Comparison of ENCODE assay signal across 8 cellular contexts in the genomic region with DNA sequence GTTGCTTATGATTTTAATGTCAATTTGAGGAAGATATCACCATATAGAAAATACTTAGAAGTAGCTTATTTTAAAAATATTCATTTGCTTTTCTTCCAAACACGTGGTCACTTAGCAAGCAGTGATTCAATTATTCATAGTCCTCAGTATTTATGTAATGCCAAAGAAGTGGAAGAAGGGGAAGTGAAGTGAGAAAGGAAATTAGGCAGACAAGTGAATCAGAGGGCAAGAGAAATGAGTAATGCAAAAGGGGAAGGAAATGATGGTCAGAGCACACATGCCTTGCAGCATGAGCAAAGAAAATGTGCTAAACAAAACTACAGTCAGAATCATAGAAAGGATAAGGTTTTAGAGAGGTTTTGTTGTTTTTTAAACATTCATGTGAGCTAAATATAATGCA. TPM values are rescaled to one million over a fixed set of nuclear protein-coding genes. Genes with fewer than 3 reads are reported as not detected.
A peak's percentile ranks its signal among the peaks of the same experiment; 100 is the strongest.
DNase-seq lines count a peak whose midpoint lies in the region; ATAC-seq and TF ChIP-seq lines count a peak whose summit lies in the region.

No MANE protein-coding gene starts in this region.

- peaks cover 13% of the 10 kb centered on the region for H3K4me1 ChIP-seq in fibroblast of lung (ENCODE audit: control insufficient read depth, extremely low read depth, insufficient read depth, low read length)

- H3K4me2 ChIP-seq in fibroblast of lung (ENCODE audit: extremely low read depth, insufficient read depth, low read length): peak overlapping the region; percentile 4

- ATAC-seq in GM18868 (IDR thresholded peaks at IDR 0.05; ENCODE audit: unreplicated experiment): peak; percentile 96
- peak; percentile 78 for ATAC-seq in HG03045 (IDR thresholded peaks at IDR 0.05; ENCODE audit: unreplicated experiment)

- H3K36me3 ChIP-seq in fibroblast of lung (ENCODE audit: control insufficient read depth, insufficient read depth, low read length): no peaks in the 10 kb centered on the region

- DNase-seq in AG04449 (ENCODE audit: low read depth, low spot score) (peak; percentile 41), SIG-M5 treated with dmso at 0.1 percent for 504 hours (lab: John Stamatoyannopoulos, UW; ENCODE audit: unreplicated experiment) (peak; percentile 98), fibroblast of lung (ENCODE audit: low read depth in 2 of 2) (peak; percentile 87 to 96), HuH-7 (ENCODE audit: low spot score) (no peak)
- no peak for DNase-seq in activated CD4-positive, alpha-beta T cell treated with anti-CD3 and anti-CD28 coated beads, Interleukin-2, amount 50 U/mL, for 4 hours

- TF ChIP-seq CTCF in AG04449 (IDR thresholded peaks at IDR 0.05; ENCODE audit: insufficient read depth, low read length, missing control alignments) (no peak), fibroblast of lung (conservative IDR thresholded peaks at IDR 0.05 in 1 of 2, IDR thresholded peaks at IDR 0.05 in 1 of 2; ENCODE audit: low read depth in 1 of 2, low read length in 2 of 2) (no peak)

- H3K27ac ChIP-seq in fibroblast of lung (ENCODE audit: insufficient read depth, low read length) (peak overlapping the region; percentile 66), skin epidermis (peak overlapping the region in 14 of 21 experiments; percentile 6 to 83 (median 60))

- no peaks in the 10 kb centered on the region for H4K20me1 ChIP-seq in fibroblast of lung (ENCODE audit: control insufficient read depth, extremely low read depth, insufficient read depth, low read length)

- H3K9me3 ChIP-seq in fibroblast of lung (ENCODE audit: control insufficient read depth, insufficient read depth, low read depth, low read length): no peaks in the 10 kb centered on the region

- POLR2A ChIA-PET in AG04449 (lab: Yijun Ruan, JAX): interaction anchor here (1.0 to 1.1 kb wide), 2 partner anchors 15 to 23 kb away, joined by 3 to 4 read pairs; no protein-coding TSS in a partner anchor

- no peaks in the 10 kb centered on the region for H3K27me3 ChIP-seq in fibroblast of lung (ENCODE audit: control insufficient read depth, insufficient read depth, low read length)

- H3K79me2 ChIP-seq in fibroblast of lung (ENCODE audit: control insufficient read depth, insufficient read depth, low read length): peaks cover 12% of the 10 kb centered on the region

- CTCF ChIA-PET in AG04449 (lab: Yijun Ruan, JAX): interaction anchor here (0.9 kb wide), 1 partner anchor 9 kb away, joined by 3 read pairs; no protein-coding TSS in a partner anchor

- H2AFZ ChIP-seq in fibroblast of lung (ENCODE audit: low read length): no peak overlapping the region

- H3K9ac ChIP-seq in fibroblast of lung (ENCODE audit: insufficient read depth, low read length): no peak overlapping the region

- H3K4me3 ChIP-seq in AG04449 (ENCODE audit: low read depth, low read length) (no peak overlapping the region), fibroblast of lung (replicated peaks in 1 of 4; ENCODE audit: control extremely low read depth in 1 of 4, insufficient read depth in 1 of 4, low read depth in 3 of 4, low read length in 4 of 4) (no peak overlapping the region), skin epidermis (no peak overlapping the region)

RNA-seq across cellular contexts. Expression of a gene that starts 31.8 kb away (rescaled TPM):
- 53.2 and 72.7 TPM in 2 replicates for total RNA-seq in fibroblast of lung
- polyA plus RNA-seq in fibroblast of lung: 27.0 and 34.8 TPM in 2 replicates
- polyA plus RNA-seq in fibroblast of lung (2012): 21.6 and 23.8 TPM in 2 replicates
- polyA minus RNA-seq in fibroblast of lung (ENCODE audit: low replicate concordance): 5.0 and 8.2 TPM in 2 replicates

RNA-seq across cellular contexts. Expression of a gene that starts 32.6 kb away (rescaled TPM):
- 75.2 and 86.0 TPM in 2 replicates for total RNA-seq in fibroblast of lung
- 84.8 and 92.0 TPM in 2 replicates for polyA plus RNA-seq in fibroblast of lung
- polyA plus RNA-seq in fibroblast of lung (2012): 45.7 and 49.6 TPM in 2 replicates
- polyA minus RNA-seq in fibroblast of lung (ENCODE audit: low replicate concordance): 33.9 and 38.8 TPM in 2 replicates

Comparison
In these comparisons a context has a peak if more than half of its experiments do, and no peak if none do; other contexts are left out.
1. DNase-seq: peak in AG04449 (single experiment), SIG-M5 treated with dmso at 0.1 percent for 504 hours (single experiment) and fibroblast of lung (2 of 2); none in activated CD4-positive, alpha-beta T cell treated with anti-CD3 and anti-CD28 coated beads, Interleukin-2, amount 50 U/mL, for 4 hours (0 of 2) and HuH-7 (single experiment).